ENCODE assay signal across 15 cellular contexts in genomic region chr3:62803276-62803675, GRCh38.
"Had no signal": no experiment of that assay in that cellular context is flagged by ENCODE, and none has a peak within 500 bp of the region (broad histone marks: within the 10 kb centered on the region; RNA-seq: fewer than 3 reads in every experiment).

No MANE protein-coding gene starts in this region.

- ATAC-seq: activated CD8-positive, alpha-beta memory T cell treated with anti-CD3 and anti-CD28 coated beads, Interleukin-2, amount 10 ng/mL, durations not matched to agents 7 days and 5 days; body of pancreas had no signal

- H3K4me3 ChIP-seq: body of pancreas, hepatocyte, tibial artery, vagina had no signal

- DNase-seq: activated CD4-positive, alpha-beta T cell treated with anti-CD3 and anti-CD28 coated beads, Interleukin-2, amount 50 U/mL, for 4 hours; activated CD4-positive, CD25-positive, alpha-beta regulatory T cell treated with anti-CD3 and anti-CD28 coated beads, Interleukin-2, amount 50 U/mL, for 72 hours; activated CD8-positive, alpha-beta memory T cell treated with anti-CD3 and anti-CD28 coated beads, Interleukin-2, amount 10 ng/mL, durations not matched to agents 7 days and 5 days; activated effector memory CD4-positive, alpha-beta T cell treated with Interleukin-2 at 50 U/mL for 16 hours; activated T-cell treated with anti-CD3 and anti-CD28 coated beads, Interleukin-2, amount 50 U/mL, for 24 hours; body of pancreas; effector memory CD4-positive, alpha-beta T cell; kidney glomerular epithelial cell; midbrain; retina; small intestine; tibial artery had no signal

- H3K4me3 Mint-ChIP-seq: activated CD8-positive, alpha-beta memory T cell treated with anti-CD3 and anti-CD28 coated beads, Interleukin-2, amount 10 ng/mL, durations not matched to agents 7 days and 5 days; activated naive CD4-positive, alpha-beta T cell treated with anti-CD3 and anti-CD28 coated beads, Interleukin-2, amount 50 U/mL, for 24 hours; activated T-cell treated with anti-CD3 and anti-CD28 coated beads, Interleukin-2, amount 50 U/mL, for 24 hours had no signal

- H3K27ac ChIP-seq: body of pancreas, hepatocyte, tibial artery, vagina had no signal

- H3K36me3 ChIP-seq: tibial artery, vagina had no signal

- H3K27me3 ChIP-seq: body of pancreas, hepatocyte, tibial artery, vagina had no signal

- H3K27ac Mint-ChIP-seq: activated CD8-positive, alpha-beta memory T cell treated with anti-CD3 and anti-CD28 coated beads, Interleukin-2, amount 10 ng/mL, durations not matched to agents 7 days and 5 days; activated naive CD4-positive, alpha-beta T cell treated with anti-CD3 and anti-CD28 coated beads, Interleukin-2, amount 50 U/mL, for 24 hours; activated T-cell treated with anti-CD3 and anti-CD28 coated beads, Interleukin-2, amount 50 U/mL, for 24 hours had no signal

- H3K4me1 ChIP-seq: body of pancreas, tibial artery, vagina had no signal

- H3K79me2 ChIP-seq: hepatocyte had no signal

- H2AFZ ChIP-seq: hepatocyte had no signal

- FAIRE-seq: small intestine had no signal

- H3K9me3 Mint-ChIP-seq: activated naive CD4-positive, alpha-beta T cell treated with anti-CD3 and anti-CD28 coated beads, Interleukin-2, amount 50 U/mL, for 24 hours; activated T-cell treated with anti-CD3 and anti-CD28 coated beads, Interleukin-2, amount 50 U/mL, for 24 hours had no signal

- H3K4me1 Mint-ChIP-seq: activated CD8-positive, alpha-beta memory T cell treated with anti-CD3 and anti-CD28 coated beads, Interleukin-2, amount 10 ng/mL, durations not matched to agents 7 days and 5 days; activated naive CD4-positive, alpha-beta T cell treated with anti-CD3 and anti-CD28 coated beads, Interleukin-2, amount 50 U/mL, for 24 hours had no signal

- H3K9me3 ChIP-seq: body of pancreas, tibial artery, vagina had no signal

- H3K36me3 Mint-ChIP-seq: activated CD8-positive, alpha-beta memory T cell treated with anti-CD3 and anti-CD28 coated beads, Interleukin-2, amount 10 ng/mL, durations not matched to agents 7 days and 5 days; activated naive CD4-positive, alpha-beta T cell treated with anti-CD3 and anti-CD28 coated beads, Interleukin-2, amount 50 U/mL, for 24 hours had no signal

- H3K4me2 ChIP-seq: hepatocyte had no signal

- H3K27me3 Mint-ChIP-seq: activated CD8-positive, alpha-beta memory T cell treated with anti-CD3 and anti-CD28 coated beads, Interleukin-2, amount 10 ng/mL, durations not matched to agents 7 days and 5 days; activated T-cell treated with anti-CD3 and anti-CD28 coated beads, Interleukin-2, amount 50 U/mL, for 24 hours had no signal
